In the genomic region with DNA sequence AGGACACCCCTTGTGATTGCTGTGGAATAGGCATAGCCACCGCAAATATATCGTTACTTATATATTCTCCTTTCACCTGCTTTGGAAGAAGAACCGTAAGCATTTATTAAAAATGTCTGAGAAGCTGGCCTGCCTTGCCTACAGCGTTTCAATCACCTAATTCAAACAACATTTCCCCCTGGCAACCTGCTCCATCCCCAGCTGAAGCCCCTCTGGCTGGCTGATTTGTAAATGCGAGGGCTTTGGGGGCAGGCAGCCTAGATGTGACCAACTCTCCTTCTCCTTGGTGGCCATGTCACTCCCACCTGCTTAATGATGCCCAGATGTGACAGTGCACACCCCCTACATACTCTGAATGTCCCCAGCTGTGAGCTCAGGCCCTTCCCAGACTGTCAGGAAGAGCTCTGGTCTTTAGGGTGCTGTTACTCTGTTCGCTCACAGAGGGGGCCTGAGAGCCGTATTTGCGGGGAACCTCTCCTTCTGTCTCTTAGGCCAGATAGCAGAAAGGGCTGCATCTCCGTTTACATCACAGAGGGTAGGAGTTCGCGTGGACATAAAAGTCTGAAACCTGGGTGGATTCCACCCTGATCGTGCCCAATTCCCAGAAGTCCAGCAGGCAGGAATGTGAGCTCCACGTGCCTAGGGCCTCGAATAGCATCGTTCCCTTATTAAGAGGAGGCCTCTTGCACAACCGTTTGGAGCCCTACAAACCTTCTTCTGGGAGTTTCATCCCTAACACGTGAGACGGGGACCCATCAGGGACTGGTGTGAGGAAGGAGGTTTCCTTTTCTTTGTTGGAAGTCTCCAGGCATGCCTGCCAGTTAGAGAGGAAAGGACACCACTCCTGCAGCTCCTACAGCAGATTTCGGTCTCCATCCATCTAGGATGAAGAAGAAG, we compare ENCODE assay signal across 9 cellular contexts. TPM values are rescaled to one million over a fixed set of nuclear protein-coding genes. Genes with fewer than 3 reads are reported as not detected.
A peak's percentile ranks its signal among the peaks of the same experiment; 100 is the strongest.
DNase-seq lines count a peak whose midpoint lies in the region; ATAC-seq and TF ChIP-seq lines count a peak whose summit lies in the region.
"Had no signal": no experiment of that assay in that cellular context is flagged by ENCODE, and none has a peak within 500 bp of the region (broad histone marks: within the 10 kb centered on the region; RNA-seq: fewer than 3 reads in every experiment).

No MANE protein-coding gene starts in this region.

- H3K27ac ChIP-seq in DOHH2 (ENCODE audit: low read depth, low read length) = no peak overlapping the region
- H3K27ac ChIP-seq in ovary = no peak overlapping the region
- no peak overlapping the region for H3K27ac ChIP-seq in sigmoid colon

- TF ChIP-seq CTCF in BE2C (IDR thresholded peaks at IDR 0.05; ENCODE audit: low read depth, low read length) (peak; percentile 36), DOHH2 (IDR thresholded peaks at IDR 0.05; ENCODE audit: low read depth, low read length, poor library complexity, severe bottlenecking) (peak; percentile 58), ovary (IDR thresholded peaks at IDR 0.05) (no peak), sigmoid colon (IDR thresholded peaks at IDR 0.05) (no peak)

- POLR2A ChIA-PET in T-cell (lab: Charles Lee) = interaction anchor here in 1 of 2 donors (0.6 kb wide), 1 partner anchor 22 kb away, joined by 3 read pairs; no protein-coding TSS in a partner anchor

- H3K4me1 Mint-ChIP-seq in T-cell = peaks cover 17 to 27% (median 23%) of the 10 kb centered on the region in 3 donors

- CTCF ChIA-PET in T-cell (lab: Charles Lee) = interaction anchor here (0.6 to 1.1 kb wide), 2 partner anchors 60 to 76 kb away, joined by 4 to 5 read pairs; no protein-coding TSS in a partner anchor

- peaks cover 7% of the 10 kb centered on the region for H3K4me1 ChIP-seq in BE2C
- peaks cover 14% of the 10 kb centered on the region for H3K4me1 ChIP-seq in DOHH2 (ENCODE audit: control insufficient read depth, low read length)
- no peaks in the 10 kb centered on the region for H3K4me1 ChIP-seq in ovary (ENCODE audit: insufficient read depth)
- H3K4me1 ChIP-seq in sigmoid colon = peaks cover 0 to 32% (median 30%) of the 10 kb centered on the region in 4 donors

- no peak overlapping the region for H3K4me2 ChIP-seq in DOHH2 (ENCODE audit: low read length)

- H3K79me2 ChIP-seq in DOHH2 (ENCODE audit: control insufficient read depth, low read length) = no peaks in the 10 kb centered on the region

- intact Hi-C loops in ovary (cut with DNase I) = no loop called here
- intact Hi-C loops in sigmoid colon (cut with DNase I) = loop anchor here (5.0 kb wide), 1 partner anchor 531 kb away; no protein-coding TSS in a partner anchor

- no peaks in the 10 kb centered on the region for H3K36me3 ChIP-seq in BE2C
- no peaks in the 10 kb centered on the region for H3K36me3 ChIP-seq in DOHH2 (ENCODE audit: control insufficient read depth, low read length)
- no peaks in the 10 kb centered on the region for H3K36me3 ChIP-seq in ovary
- no peaks in the 10 kb centered on the region for H3K36me3 ChIP-seq in sigmoid colon

- peak; percentile 29 for DNase-seq in BE2C
- DNase-seq in T-cell = peak in 9 of 34 experiments; percentile 17 to 45 (median 28)
- peak; percentile 71 for DNase-seq in iPS-NIHi11 (ENCODE audit: low spot score)
- DNase-seq in ovary = no peak
- no peak for DNase-seq in sigmoid colon
- DNase-seq in A172 (ENCODE audit: low spot score) = no peak
- DNase-seq in NCI-H1048 (lab: John Stamatoyannopoulos, UW) = no peak

- peaks cover 0 to 38% of the 10 kb centered on the region in 2 donors for H3K27me3 Mint-ChIP-seq in T-cell

- H3K27me3 ChIP-seq in BE2C (peaks cover 67% of the 10 kb centered on the region), DOHH2 (ENCODE audit: control insufficient read depth, low read length) (peaks cover 56% of the 10 kb centered on the region), ovary (no peaks in the 10 kb centered on the region), sigmoid colon (peaks cover 10 to 79% (median 48%) of the 10 kb centered on the region in 3 donors)

- H3K27ac Mint-ChIP-seq in T-cell = peak overlapping the region in 1 of 2 donors; percentile 16
- H3K27ac Mint-ChIP-seq: dendritic cell treated with granulocyte-macrophage colony-stimulating factor and Interleukin-4, amounts not matched to agents 40 ng/mL and 50 ng/mL, for 4 days had no signal

- H3K9me3 ChIP-seq in BE2C (no peaks in the 10 kb centered on the region), DOHH2 (ENCODE audit: control insufficient read depth, insufficient read depth, low read length) (no peaks in the 10 kb centered on the region), ovary (no peaks in the 10 kb centered on the region), sigmoid colon (no peaks in the 10 kb centered on the region)

- no peak for TF ChIP-seq EP300 in ovary (IDR thresholded peaks at IDR 0.05)
- TF ChIP-seq EP300 in sigmoid colon (IDR thresholded peaks at IDR 0.05) = no peak

- TF ChIP-seq POLR2A in ovary (IDR thresholded peaks at IDR 0.05) (no peak), sigmoid colon (IDR thresholded peaks at IDR 0.05) (no peak)

- 62 to 66% (median 65%) methylated on average over 19 of the region's 19 CpGs for WGBS in ovary, 3 donors
- 73 to 86% methylated on average over 19 of the region's 19 CpGs for WGBS in sigmoid colon, 2 donors

- H4K20me1 ChIP-seq in DOHH2 (ENCODE audit: control insufficient read depth, insufficient read depth, low read depth, low read length) = no peaks in the 10 kb centered on the region

- H3K4me3 ChIP-seq in BE2C (ENCODE audit: low read depth, low read length) = no peak overlapping the region
- no peak overlapping the region for H3K4me3 ChIP-seq in DOHH2 (ENCODE audit: low read length)
- H3K4me3 ChIP-seq in ovary = no peak overlapping the region
- H3K4me3 ChIP-seq in sigmoid colon = no peak overlapping the region

- H3K9me3 Mint-ChIP-seq in T-cell = no peaks in the 10 kb centered on the region
- H3K9me3 Mint-ChIP-seq: dendritic cell treated with granulocyte-macrophage colony-stimulating factor and Interleukin-4, amounts not matched to agents 40 ng/mL and 50 ng/mL, for 4 days had no signal

- peak overlapping the region; percentile 65 to 69 (median 65) for H3K4me3 Mint-ChIP-seq in T-cell
- H3K4me3 Mint-ChIP-seq: dendritic cell treated with granulocyte-macrophage colony-stimulating factor and Interleukin-4, amounts not matched to agents 40 ng/mL and 50 ng/mL, for 4 days had no signal

- H3K9me2 ChIP-seq in DOHH2 (replicated peaks; ENCODE audit: control insufficient read depth, low read length) = no peaks in the 10 kb centered on the region

- H3F3A ChIP-seq in DOHH2 (ENCODE audit: control insufficient read depth, insufficient read depth) = no peaks in the 10 kb centered on the region

- peak in 1 of 4 experiments; percentile 39 for ATAC-seq in T-cell (replicated peaks in 1 of 4)

- H3K36me3 Mint-ChIP-seq in T-cell = no peaks in the 10 kb centered on the region

RNA-seq across cellular contexts. Expression of gene SDK2, which starts 2.4 kb away (rescaled TPM):
- polyA plus RNA-seq in BE2C (2012; ENCODE audit: insufficient read depth, insufficient read length, low read depth) = 3.5 TPM
- 1 to 10 TPM; 2.9 to 8.3 (median 4.8) TPM for total RNA-seq in T-cell
- total RNA-seq in ovary = 1 to 10 TPM in 4 of 7 donors, under 1 TPM in 3; 0.40 to 5.4 (median 2.5) TPM
- under 1 TPM; 0.58 to 0.91 TPM for polyA plus RNA-seq in ovary
- under 1 TPM; 0.66 to 0.83 (median 0.76) TPM for total RNA-seq in sigmoid colon
- polyA plus RNA-seq in sigmoid colon = 1 to 10 TPM in 1 of 3 donors, under 1 TPM in 2; under 0.01 to 1.9 (median under 0.01) TPM
- total RNA-seq in A172 (2014; rRNA removed; shearing (Covaris generic)) = 0.31 and 0.69 TPM in 2 replicates

Comparison
In these comparisons a context has a peak if more than half of its experiments do, and no peak if none do; other contexts are left out.
1. DNase-seq: peak in BE2C (single experiment) and iPS-NIHi11 (single experiment); none in ovary (0 of 5), sigmoid colon (single experiment), A172 (single experiment) and NCI-H1048 (single experiment).
2. CTCF ChIP-seq: peak in BE2C (single experiment) and DOHH2 (single experiment); none in ovary (0 of 3) and sigmoid colon (0 of 4).